22 cellular contexts compared by ENCODE assay signal in the genomic region with DNA sequence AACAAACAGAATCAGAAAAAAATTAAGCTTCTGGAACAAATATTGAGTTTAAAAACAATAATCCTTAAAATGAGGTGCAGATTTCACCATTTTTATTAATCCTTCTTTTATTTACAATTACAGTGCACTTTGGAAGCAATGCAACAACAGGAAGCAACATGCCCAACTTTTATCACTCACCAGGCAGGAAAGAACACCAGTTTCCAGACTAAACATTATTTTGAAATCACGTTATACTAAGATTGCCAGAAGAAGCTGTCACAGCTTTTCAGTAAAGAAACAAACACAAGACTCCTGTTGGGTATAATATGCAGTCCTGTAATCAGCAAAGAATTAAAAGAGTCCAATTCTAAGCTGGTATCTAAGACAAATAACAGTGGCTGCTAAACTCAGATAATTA.
A peak's percentile ranks its signal among the peaks of the same experiment; 100 is the strongest.
DNase-seq lines count a peak whose midpoint lies in the region; TF ChIP-seq lines count a peak whose summit lies in the region.
"Had no signal": no experiment of that assay in that cellular context is flagged by ENCODE, and none has a peak within 500 bp of the region (broad histone marks: within the 10 kb centered on the region; RNA-seq: fewer than 3 reads in every experiment).

No MANE protein-coding gene starts in this region.

- H3K4me3 ChIP-seq in mammary epithelial cell (replicated peaks in 1 of 3; ENCODE audit: insufficient read depth in 1 of 3, low read depth in 2 of 3, low read length in 3 of 3) (no peak overlapping the region), fibroblast of the aortic adventitia (ENCODE audit: low read depth, low read length) (no peak overlapping the region), smooth muscle cell (no peak overlapping the region), stomach (no peak overlapping the region)
- H3K4me3 ChIP-seq: gastrocnemius medialis, neural progenitor cell had no signal

- in situ Hi-C loops in mammary epithelial cell (cut with MboI; ENCODE audit: low sequenced_read_pairs in 2 of 2): no loop called here

- H3K79me2 ChIP-seq in mammary epithelial cell (ENCODE audit: insufficient read depth, low read length): no peaks in the 10 kb centered on the region
- H3K79me2 ChIP-seq in smooth muscle cell (ENCODE audit: low read depth): no peaks in the 10 kb centered on the region

- 6% methylated on average over 1 of the region's 1 CpG for WGBS in mammary epithelial cell (ENCODE audit: low coverage, missing lambda C conversion rate)
- WGBS in smooth muscle cell (ENCODE audit: low lambda C conversion rate): 9% methylated on average over 1 of the region's 1 CpG
- WGBS in stomach, 5 donors: 8 to 23% (median 19%) methylated on average over 1 of the region's 1 CpG

- H3K4me2 ChIP-seq in mammary epithelial cell (ENCODE audit: insufficient read depth, low read depth, low read length) (peak overlapping the region; percentile 59), smooth muscle cell (peak overlapping the region; percentile 61)
- H3K4me2 ChIP-seq: neural progenitor cell had no signal

- no peaks in the 10 kb centered on the region for H3F3A ChIP-seq in smooth muscle cell (ENCODE audit: low read depth)

- TF ChIP-seq CTCF in mammary epithelial cell (conservative IDR thresholded peaks at IDR 0.05 in 1 of 2, IDR thresholded peaks at IDR 0.05 in 1 of 2; ENCODE audit: extremely low read depth in 1 of 2, insufficient read depth in 1 of 2, low read depth in 1 of 2, low read length in 2 of 2) (no peak), fibroblast of the aortic adventitia (IDR thresholded peaks at IDR 0.05; ENCODE audit: insufficient read depth, low read length) (no peak), smooth muscle cell (IDR thresholded peaks at IDR 0.05; ENCODE audit: borderline replicate concordance, insufficient read depth, poor library complexity, severe bottlenecking) (no peak), stomach (IDR thresholded peaks at IDR 0.05) (no peak)

- dilution Hi-C loops in mammary epithelial cell (cut with HindIII; ENCODE audit: low sequenced_read_pairs): no loop called here

- H3K9ac ChIP-seq in mammary epithelial cell (ENCODE audit: insufficient read depth, low read length) (no peak overlapping the region), smooth muscle cell (ENCODE audit: low read depth) (no peak overlapping the region)
- H3K9ac ChIP-seq: neural progenitor cell had no signal

- H3K4me1 ChIP-seq in mammary epithelial cell (ENCODE audit: insufficient read depth, low read length) (peaks cover 22% of the 10 kb centered on the region), smooth muscle cell (ENCODE audit: low read depth) (peaks cover 3% of the 10 kb centered on the region), stomach (peaks cover 0 to 22% (median 4%) of the 10 kb centered on the region in 4 donors)
- H3K4me1 ChIP-seq: neural progenitor cell had no signal

- intact Hi-C loops in mammary epithelial cell (cut with micrococcal nuclease) (no loop called here), stomach (cut with DNase I; ENCODE audit: low total_unique reads) (no loop called here)

- H3K36me3 ChIP-seq in mammary epithelial cell (ENCODE audit: insufficient read depth, low read length) (no peaks in the 10 kb centered on the region), smooth muscle cell (ENCODE audit: low read depth) (no peaks in the 10 kb centered on the region), stomach (no peaks in the 10 kb centered on the region)
- H3K36me3 ChIP-seq: gastrocnemius medialis, neural progenitor cell, WERI-Rb-1 had no signal

- H4K20me1 ChIP-seq in mammary epithelial cell (ENCODE audit: insufficient read depth, low read length): no peaks in the 10 kb centered on the region
- H4K20me1 ChIP-seq in smooth muscle cell (ENCODE audit: low read depth): no peaks in the 10 kb centered on the region

- no TSS peak for BruUV-seq in mammary epithelial cell (replicated peaks; lab: Mats Ljungman, UMichigan)

- DNase-seq in NCI-H748 (lab: John Stamatoyannopoulos, UW; ENCODE audit: unreplicated experiment) (peak; percentile 16), NCI-H748 treated with DMSO at 0.1 percent for 48 hours (lab: John Stamatoyannopoulos, UW) (no peak), mammary epithelial cell (peak; percentile 42), fibroblast of the aortic adventitia (ENCODE audit: low read depth) (peak; percentile 30), smooth muscle cell (lab: John Stamatoyannopoulos, UW; ENCODE audit: unreplicated experiment) (no peak), amniotic stem cell (lab: John Stamatoyannopoulos, UW) (no peak), HCEC 1CT (no peak), stomach (no peak)
- DNase-seq: 8988T; activated CD4-positive, alpha-beta T cell treated with anti-CD3 and anti-CD28 coated beads, Interleukin-2, amount 10 ng/mL, durations not matched to agents 7 days and 5 days; activated naive CD4-positive, alpha-beta T cell treated with Interleukin-2 at 50 U/mL for 16 hours; activated T-cell treated with anti-CD3 and anti-CD28 coated beads, Interleukin-2, amount 50 U/mL, for 48 hours; amygdala; CD4-positive, alpha-beta memory T cell; dermis blood vessel endothelial cell; gastrocnemius medialis; IMR-90; islet precursor cell; NCI-H2107; NCI-H510A; WERI-Rb-1 had no signal

- CTCF ChIA-PET in mammary epithelial cell (lab: Charles Lee; ENCODE audit: low non-redundant PET): no interaction called here

- H3K27ac ChIP-seq in mammary epithelial cell (ENCODE audit: insufficient read depth, low read depth, low read length) (no peak overlapping the region), smooth muscle cell (ENCODE audit: low read depth) (peak overlapping the region; percentile 41), stomach (no peak overlapping the region)
- H3K27ac ChIP-seq: gastrocnemius medialis, neural progenitor cell, WERI-Rb-1 had no signal

- no peak for TF ChIP-seq EP300 in stomach (IDR thresholded peaks at IDR 0.05)

- no peak for TF ChIP-seq POLR2A in stomach (IDR thresholded peaks at IDR 0.05)

- H3K9me3 ChIP-seq in mammary epithelial cell (replicated peaks; ENCODE audit: insufficient read depth, low read length) (no peaks in the 10 kb centered on the region), smooth muscle cell (replicated peaks; ENCODE audit: low read depth) (no peaks in the 10 kb centered on the region), stomach (peaks cover 0 to 11% (median 6%) of the 10 kb centered on the region in 4 donors)
- H3K9me3 ChIP-seq: gastrocnemius medialis had no signal

- H2AFZ ChIP-seq in mammary epithelial cell (ENCODE audit: low read depth, low read length) (no peak overlapping the region), smooth muscle cell (ENCODE audit: low read depth) (no peak overlapping the region)
- H2AFZ ChIP-seq: neural progenitor cell had no signal

- no peaks in the 10 kb centered on the region for H3K27me3 ChIP-seq in mammary epithelial cell (ENCODE audit: insufficient read depth, low read length)
- no peaks in the 10 kb centered on the region for H3K27me3 ChIP-seq in smooth muscle cell (ENCODE audit: low read depth)
- H3K27me3 ChIP-seq in stomach: no peaks in the 10 kb centered on the region
- H3K27me3 ChIP-seq: gastrocnemius medialis, neural progenitor cell had no signal

Comparison
In these comparisons a context has a peak if more than half of its experiments do, and no peak if none do; other contexts are left out.
1. DNase-seq: peak in NCI-H748 (single experiment), mammary epithelial cell (single experiment) and fibroblast of the aortic adventitia (single experiment); none in NCI-H748 treated with DMSO at 0.1 percent for 48 hours (single experiment), smooth muscle cell (single experiment), amniotic stem cell (single experiment), HCEC 1CT (single experiment) and stomach (single experiment).